ENCODE assay signal across 21 cellular contexts in the genomic region with DNA sequence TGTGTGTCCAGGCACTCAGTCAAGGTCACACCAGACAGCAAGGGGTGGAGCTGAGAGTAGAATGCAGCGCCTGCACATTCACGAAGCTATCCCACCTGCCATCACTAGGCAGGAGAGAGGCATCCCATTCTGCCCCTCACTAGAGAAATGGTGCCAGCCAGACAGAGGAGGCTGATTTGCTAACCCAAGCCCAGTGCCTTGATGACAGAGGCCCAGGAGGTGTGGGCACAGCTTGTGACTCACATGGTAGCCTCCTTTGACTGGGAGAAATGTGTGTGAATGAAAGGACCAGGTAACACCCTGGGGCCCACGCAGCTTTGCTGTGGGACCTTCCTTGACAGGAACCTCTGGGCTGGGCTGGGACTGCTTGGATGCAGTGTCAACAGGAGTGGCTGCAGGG.
"Had no signal": no experiment of that assay in that cellular context is flagged by ENCODE, and none has a peak within 500 bp of the region (broad histone marks: within the 10 kb centered on the region; RNA-seq: fewer than 3 reads in every experiment).

No MANE protein-coding gene starts in this region.

- ATAC-seq: left colon, lower lobe of right lung, right cardiac atrium had no signal

- H3K4me3 ChIP-seq: lower lobe of right lung, prostate gland, transverse colon, vagina had no signal

- H3K4me1 ChIP-seq: lower lobe of right lung, prostate gland, vagina had no signal

- DNase-seq: activated CD4-positive, alpha-beta memory T cell treated with anti-CD3 and anti-CD28 coated beads, Interleukin-2, amount 10 ng/mL, durations not matched to agents 7 days and 5 days; activated CD4-positive, CD25-positive, alpha-beta regulatory T cell treated with anti-CD3 and anti-CD28 coated beads, Interleukin-2, amount 50 U/mL, for 72 hours; activated effector memory CD4-positive, alpha-beta T cell treated with anti-CD3 and anti-CD28 coated beads, Interleukin-2, amount 50 U/mL, for 16 hours; activated T-cell treated with anti-CD3 and anti-CD28 coated beads, Interleukin-2, amount 50 U/mL, for 4 hours; amniotic stem cell; caudate nucleus; left colon; occipital lobe; small intestine; stimulated activated CD4-positive, alpha-beta T cell treated with anti-CD3 and anti-CD28 coated beads, Interleukin-4, amount 100 ng/mL, for 24 hours; stimulated activated naive CD4-positive, alpha-beta T cell treated with Interleukin-2 at 50 U/mL for 16 hours; substantia nigra; transverse colon had no signal

- H3K9me3 Mint-ChIP-seq: activated CD4-positive, alpha-beta memory T cell treated with anti-CD3 and anti-CD28 coated beads, Interleukin-2, amount 10 ng/mL, durations not matched to agents 7 days and 5 days; activated T-cell treated with anti-CD3 and anti-CD28 coated beads, Interleukin-2, amount 50 U/mL, for 4 hours; nephron had no signal

- H3K36me3 Mint-ChIP-seq: activated naive CD8-positive, alpha-beta T cell had no signal

- H3K9me3 ChIP-seq: lower lobe of right lung, prostate gland, transverse colon, vagina had no signal

- H3K4me3 Mint-ChIP-seq: activated CD4-positive, alpha-beta memory T cell treated with anti-CD3 and anti-CD28 coated beads, Interleukin-2, amount 10 ng/mL, durations not matched to agents 7 days and 5 days; activated naive CD8-positive, alpha-beta T cell; activated T-cell treated with anti-CD3 and anti-CD28 coated beads, Interleukin-2, amount 50 U/mL, for 4 hours; nephron had no signal

- H3K27ac ChIP-seq: lower lobe of right lung, prostate gland, transverse colon, vagina had no signal

- H3K36me3 ChIP-seq: lower lobe of right lung, prostate gland, transverse colon, vagina had no signal

- H3K4me1 Mint-ChIP-seq: nephron had no signal

- H3K27ac Mint-ChIP-seq: activated CD4-positive, alpha-beta memory T cell treated with anti-CD3 and anti-CD28 coated beads, Interleukin-2, amount 10 ng/mL, durations not matched to agents 7 days and 5 days; activated naive CD8-positive, alpha-beta T cell; nephron had no signal

- FAIRE-seq: colon, islet of Langerhans, small intestine had no signal

- H3K27me3 ChIP-seq: transverse colon, vagina had no signal
